In the genomic region with DNA sequence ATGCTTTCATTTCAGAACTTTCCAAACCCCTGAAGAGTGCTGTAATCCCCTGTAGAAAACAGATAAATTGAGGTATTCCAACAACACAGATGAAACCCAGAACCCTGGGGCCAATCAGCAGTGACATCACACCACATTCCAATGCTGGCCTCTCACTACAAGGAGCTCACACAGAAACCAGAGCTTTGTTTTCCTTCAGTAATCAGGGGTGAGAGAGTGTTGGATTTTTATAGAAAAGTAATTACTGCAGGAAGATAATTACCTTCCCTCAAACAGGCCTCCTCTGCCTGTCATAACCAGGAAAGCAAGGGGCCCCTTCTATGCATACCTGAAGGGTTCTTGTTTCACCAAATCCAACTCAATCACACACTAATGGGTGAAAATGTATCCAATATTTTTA, we compare ENCODE assay signal across 11 cellular contexts.
DNase-seq lines count a peak whose midpoint lies in the region; ATAC-seq and TF ChIP-seq lines count a peak whose summit lies in the region.
"Had no signal": no experiment of that assay in that cellular context is flagged by ENCODE, and none has a peak within 500 bp of the region (broad histone marks: within the 10 kb centered on the region; RNA-seq: fewer than 3 reads in every experiment).

No MANE protein-coding gene starts in this region.

- intact Hi-C loops in A673 (cut with micrococcal nuclease; ENCODE audit: unreplicated experiment) = no loop called here
- intact Hi-C loops in activated CD4-positive, alpha-beta T cell treated with anti-CD3 and anti-CD28 coated beads, Interleukin-2, amount 10 ng/mL, durations not matched to agents 24 days and 14 days (cut with micrococcal nuclease) = no loop called here

- no peak overlapping the region for H3K4me3 Mint-ChIP-seq in stimulated activated memory B cell treated with anti-CD40 and anti-IgM and Interleukin-4, amounts not matched to agents 10 μg/mL and 1 μg/mL and 100 μg/mL, for 72 hours
- H3K4me3 Mint-ChIP-seq in activated CD4-positive, alpha-beta T cell treated with anti-CD3 and anti-CD28 coated beads, Interleukin-2, amount 10 ng/mL, durations not matched to agents 24 days and 14 days = no peak overlapping the region
- H3K4me3 Mint-ChIP-seq: natural killer cell treated with Interleukin-12 subunit alpha and Interleukin-12 subunit beta and Interleukin-15 and Interleukin-18, amount 100 ng/mL, for 72 hours had no signal

- H3K9me3 ChIP-seq in A673 (ENCODE audit: low read depth, low read length, poor library complexity, severe bottlenecking) (no peaks in the 10 kb centered on the region), MG63 (peaks cover 19% of the 10 kb centered on the region)

- ATAC-seq in stimulated activated memory B cell treated with anti-CD40 and anti-IgM and Interleukin-4, amounts not matched to agents 10 μg/mL and 1 μg/mL and 100 μg/mL, for 72 hours = no peak
- ATAC-seq: GM12878; natural killer cell treated with Interleukin-12 subunit alpha and Interleukin-12 subunit beta and Interleukin-15 and Interleukin-18, amount 100 ng/mL, for 72 hours had no signal

- H3K27me3 Mint-ChIP-seq in stimulated activated memory B cell treated with anti-CD40 and anti-IgM and Interleukin-4, amounts not matched to agents 10 μg/mL and 1 μg/mL and 100 μg/mL, for 72 hours = no peaks in the 10 kb centered on the region
- no peaks in the 10 kb centered on the region for H3K27me3 Mint-ChIP-seq in activated CD4-positive, alpha-beta T cell treated with anti-CD3 and anti-CD28 coated beads, Interleukin-2, amount 10 ng/mL, durations not matched to agents 24 days and 14 days
- H3K27me3 Mint-ChIP-seq: natural killer cell treated with Interleukin-12 subunit alpha and Interleukin-12 subunit beta and Interleukin-15 and Interleukin-18, amount 100 ng/mL, for 72 hours had no signal

- H3K9me3 Mint-ChIP-seq in stimulated activated memory B cell treated with anti-CD40 and anti-IgM and Interleukin-4, amounts not matched to agents 10 μg/mL and 1 μg/mL and 100 μg/mL, for 72 hours = no peaks in the 10 kb centered on the region
- H3K9me3 Mint-ChIP-seq in activated CD4-positive, alpha-beta T cell treated with anti-CD3 and anti-CD28 coated beads, Interleukin-2, amount 10 ng/mL, durations not matched to agents 24 days and 14 days = no peaks in the 10 kb centered on the region
- H3K9me3 Mint-ChIP-seq: natural killer cell treated with Interleukin-12 subunit alpha and Interleukin-12 subunit beta and Interleukin-15 and Interleukin-18, amount 100 ng/mL, for 72 hours had no signal

- H3K36me3 Mint-ChIP-seq in stimulated activated memory B cell treated with anti-CD40 and anti-IgM and Interleukin-4, amounts not matched to agents 10 μg/mL and 1 μg/mL and 100 μg/mL, for 72 hours = peaks cover 22% of the 10 kb centered on the region
- H3K36me3 Mint-ChIP-seq in activated CD4-positive, alpha-beta T cell treated with anti-CD3 and anti-CD28 coated beads, Interleukin-2, amount 10 ng/mL, durations not matched to agents 24 days and 14 days (ENCODE audit: low read depth) = no peaks in the 10 kb centered on the region
- H3K36me3 Mint-ChIP-seq: natural killer cell treated with Interleukin-12 subunit alpha and Interleukin-12 subunit beta and Interleukin-15 and Interleukin-18, amount 100 ng/mL, for 72 hours had no signal

- CTCF ChIA-PET in A673 (lab: Charles Lee) = no interaction called here

- no peaks in the 10 kb centered on the region for H3K4me1 ChIP-seq in A673 (ENCODE audit: insufficient read depth, low read length, poor library complexity, severe bottlenecking)

- H3K36me3 ChIP-seq in A673 (ENCODE audit: insufficient read depth, low read length, poor library complexity, severe bottlenecking) (no peaks in the 10 kb centered on the region), MG63 (peaks cover 21% of the 10 kb centered on the region)

- H3K27ac ChIP-seq in A673 (ENCODE audit: low read depth, low read length, poor library complexity, severe bottlenecking) = no peak overlapping the region

- H3K27me3 ChIP-seq in A673 (replicated peaks; ENCODE audit: insufficient read depth, low read depth, low read length, poor library complexity) (no peaks in the 10 kb centered on the region), MG63 (no peaks in the 10 kb centered on the region)

- H3K4me1 Mint-ChIP-seq in stimulated activated memory B cell treated with anti-CD40 and anti-IgM and Interleukin-4, amounts not matched to agents 10 μg/mL and 1 μg/mL and 100 μg/mL, for 72 hours = peaks cover 14% of the 10 kb centered on the region
- H3K4me1 Mint-ChIP-seq in activated CD4-positive, alpha-beta T cell treated with anti-CD3 and anti-CD28 coated beads, Interleukin-2, amount 10 ng/mL, durations not matched to agents 24 days and 14 days = peaks cover 10% of the 10 kb centered on the region

- H3K27ac Mint-ChIP-seq in stimulated activated memory B cell treated with anti-CD40 and anti-IgM and Interleukin-4, amounts not matched to agents 10 μg/mL and 1 μg/mL and 100 μg/mL, for 72 hours = no peak overlapping the region
- H3K27ac Mint-ChIP-seq in activated CD4-positive, alpha-beta T cell treated with anti-CD3 and anti-CD28 coated beads, Interleukin-2, amount 10 ng/mL, durations not matched to agents 24 days and 14 days = no peak overlapping the region
- H3K27ac Mint-ChIP-seq: natural killer cell treated with Interleukin-12 subunit alpha and Interleukin-12 subunit beta and Interleukin-15 and Interleukin-18, amount 100 ng/mL, for 72 hours had no signal

- TF ChIP-seq CTCF in A673 (conservative IDR thresholded peaks at IDR 0.05; ENCODE audit: low read depth, low read length) (no peak), epithelial cell of esophagus (IDR thresholded peaks at IDR 0.05; ENCODE audit: insufficient read depth, low read depth, low read length, missing control alignments) (no peak)

- DNase-seq in A673 (ENCODE audit: low spot score) = peak; percentile 6
- peak; percentile 75 for DNase-seq in MG63
- DNase-seq in epithelial cell of esophagus (ENCODE audit: low read depth) = peak; percentile 74
- DNase-seq in medulla oblongata (ENCODE audit: extremely low spot score) = peak; percentile 19
- DNase-seq in NCI-H69 (lab: John Stamatoyannopoulos, UW) = no peak
- no peak for DNase-seq in activated CD4-positive, alpha-beta T cell treated with anti-CD3 and anti-CD28 coated beads, Interleukin-2, amount 10 ng/mL, durations not matched to agents 24 days and 14 days
- no peak for DNase-seq in T-helper 2 cell
- DNase-seq: NCI-H2081 had no signal

- no TSS peak for BruUV-seq in A673 (replicated peaks; lab: Mats Ljungman, UMichigan)

- H3K4me3 ChIP-seq in A673 (ENCODE audit: low read depth, low read length, poor library complexity, severe bottlenecking) (no peak overlapping the region), MG63 (no peak overlapping the region), epithelial cell of esophagus (ENCODE audit: low read length) (no peak overlapping the region)
- H3K4me3 ChIP-seq: GM12878 had no signal

- POLR2A ChIA-PET in A673 (lab: Charles Lee; ENCODE audit: low non-redundant PET) = no interaction called here

Comparison
In these comparisons a context has a peak if more than half of its experiments do, and no peak if none do; other contexts are left out.
1. DNase-seq: peak in A673 (single experiment), MG63 (single experiment), epithelial cell of esophagus (single experiment) and medulla oblongata (single experiment); none in NCI-H69 (single experiment), activated CD4-positive, alpha-beta T cell treated with anti-CD3 and anti-CD28 coated beads, Interleukin-2, amount 10 ng/mL, durations not matched to agents 24 days and 14 days (single experiment) and T-helper 2 cell (0 of 5).